ENCODE assay signal across 8 cellular contexts in the genomic region with DNA sequence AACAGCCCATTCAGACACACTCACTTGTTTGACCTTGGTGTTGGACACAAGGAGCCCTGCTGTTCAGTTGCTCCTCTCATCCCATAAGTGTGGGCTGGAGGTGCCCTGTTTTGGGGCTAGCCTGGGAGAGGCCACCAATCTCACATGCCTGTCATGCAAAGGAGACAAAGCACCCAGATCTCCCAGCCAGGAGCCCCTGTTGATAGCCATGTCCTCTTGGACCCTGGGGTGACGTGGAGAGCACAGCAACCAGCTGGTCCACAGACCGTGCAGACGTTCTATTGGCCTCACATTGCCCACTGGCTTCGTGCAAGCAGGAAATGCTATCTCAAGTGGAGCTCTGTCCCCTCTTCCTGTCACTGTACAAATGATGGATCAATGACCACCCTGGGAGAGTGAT.
"Had no signal": no experiment of that assay in that cellular context is flagged by ENCODE, and none has a peak within 500 bp of the region (broad histone marks: within the 10 kb centered on the region; RNA-seq: fewer than 3 reads in every experiment).

No MANE protein-coding gene starts in this region.

- H3K4me1 ChIP-seq: HAP-1 had no signal

- ATAC-seq: HCT116 had no signal

- DNase-seq: GM23248, GOT3, H7, HFFc6, KBM-7 had no signal

- H3K27ac ChIP-seq: GM23248 had no signal

- H3K36me3 ChIP-seq: HAP-1 had no signal

- H3K9ac ChIP-seq: GM23248 had no signal

- H2AFZ ChIP-seq: GM23248 had no signal

- H3K4me3 ChIP-seq: GM23248, HAP-1 had no signal

- H3K9me3 ChIP-seq: HAP-1 had no signal

- FAIRE-seq: HTR-8/SVneo had no signal
